In the genomic region with DNA sequence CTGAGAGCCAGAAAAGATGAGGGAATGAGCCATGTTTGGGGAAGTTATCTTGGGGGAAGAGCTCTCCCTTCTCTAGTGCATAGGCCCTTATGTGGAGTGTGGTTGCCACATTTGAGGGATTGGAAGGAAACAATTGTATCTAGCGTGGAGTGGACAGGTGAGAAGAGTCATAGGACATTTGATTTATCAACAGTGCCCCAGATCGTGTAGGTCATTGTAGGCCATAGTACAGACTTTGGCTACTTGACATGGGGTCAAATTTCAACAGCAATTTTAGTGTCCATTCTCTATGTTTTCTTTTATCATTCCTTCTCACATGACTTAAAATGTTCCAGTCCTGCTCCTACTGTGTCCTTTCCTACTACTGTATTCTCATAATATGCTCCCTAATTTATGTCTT, we compare ENCODE assay signal across 26 cellular contexts.
"Had no signal": no experiment of that assay in that cellular context is flagged by ENCODE, and none has a peak within 500 bp of the region (broad histone marks: within the 10 kb centered on the region; RNA-seq: fewer than 3 reads in every experiment).

No MANE protein-coding gene starts in this region.

- H3K4me1 ChIP-seq: suprapubic skin, testis, thyroid gland, tibial artery, tibial nerve, transverse colon, upper lobe of left lung, upper lobe of right lung, uterus, vagina had no signal

- DNase-seq: stimulated activated CD4-positive, alpha-beta T cell treated with anti-CD3 and anti-CD28 coated beads, Interleukin-2, amount 100 ng/mL, for 48 hours; stimulated activated CD4-positive, alpha-beta T cell treated with anti-CD3 and anti-CD28 coated beads, Interleukin-4, amount 100 ng/mL, for 1 hour; stimulated activated CD4-positive, alpha-beta T cell treated with anti-CD3 and anti-CD28 coated beads, Interleukin-4, amount 100 ng/mL, for 24 hours; stimulated activated CD4-positive, alpha-beta T cell treated with anti-CD3 and anti-CD28 coated beads, Interleukin-4, amount 100 ng/mL, for 4 hours; stimulated activated CD8-positive, alpha-beta memory T cell treated with anti-CD3 and anti-CD28 coated beads, Interleukin-4, amount 100 ng/mL, for 48 hours; stimulated activated naive B cell treated with anti-CD40 and anti-IgM and Interleukin-4, amounts not matched to agents 10 μg/mL and 1 μg/mL and 100 μg/mL, for 72 hours; stimulated activated naive CD4-positive, alpha-beta T cell; stimulated activated naive CD4-positive, alpha-beta T cell treated with Interleukin-2 at 50 U/mL for 16 hours; stimulated activated naive CD8-positive, alpha-beta T cell treated with anti-CD3 and anti-CD28 coated beads, Interleukin-15, amount 100 ng/mL, for 72 hours; stimulated activated naive CD8-positive, alpha-beta T cell treated with anti-CD3 and anti-CD28 coated beads, Interleukin-15, Interleukin-2, amounts not matched to agents 100 U/mL and 50 U/mL, for 24 hours; stomach; substantia nigra; testis; thyroid gland; tibial artery; transverse colon; trophoblast cell; upper lobe of left lung; upper lobe of right lung; uterus had no signal

- H3K27me3 ChIP-seq: stomach, suprapubic skin, testis, thyroid gland, tibial artery, tibial nerve, transverse colon, upper lobe of left lung, upper lobe of right lung, uterus, vagina had no signal

- H3K9me3 ChIP-seq: stomach, suprapubic skin, testis, thoracic aorta, thyroid gland, tibial artery, tibial nerve, transverse colon, upper lobe of left lung, upper lobe of right lung, uterus, vagina had no signal

- ATAC-seq: stimulated activated effector memory CD8-positive, alpha-beta T cell treated with anti-CD3 and anti-CD28 coated beads, Interleukin-12 subunit alpha, Interleukin-12 subunit beta, amount 100 ng/mL, for 72 hours; stimulated activated naive B cell treated with anti-CD40 and anti-IgM and Interleukin-4, amounts not matched to agents 10 μg/mL and 1 μg/mL and 100 μg/mL, for 72 hours; stimulated activated naive CD8-positive, alpha-beta T cell treated with anti-CD3 and anti-CD28 coated beads, Interleukin-15, amount 100 ng/mL, for 72 hours; stimulated activated naive CD8-positive, alpha-beta T cell treated with anti-CD3 and anti-CD28 coated beads, Interleukin-15, Interleukin-2, amounts not matched to agents 100 U/mL and 50 U/mL, for 24 hours; upper lobe of right lung had no signal

- H3K36me3 ChIP-seq: stomach, suprapubic skin, thoracic aorta, thyroid gland, tibial artery, tibial nerve, transverse colon, upper lobe of left lung, upper lobe of right lung, uterus, vagina had no signal

- FAIRE-seq: urothelium cell line had no signal

- H3K27ac ChIP-seq: stomach, suprapubic skin, testis, thoracic aorta, thyroid gland, tibial artery, tibial nerve, transverse colon, upper lobe of left lung, upper lobe of right lung, uterus, vagina had no signal

- H3K4me3 ChIP-seq: stomach, suprapubic skin, testis, thoracic aorta, thyroid gland, tibial artery, tibial nerve, transverse colon, upper lobe of left lung, upper lobe of right lung, uterus, vagina had no signal
